Comparison of ENCODE assay signal across 8 cellular contexts in the genomic region with DNA sequence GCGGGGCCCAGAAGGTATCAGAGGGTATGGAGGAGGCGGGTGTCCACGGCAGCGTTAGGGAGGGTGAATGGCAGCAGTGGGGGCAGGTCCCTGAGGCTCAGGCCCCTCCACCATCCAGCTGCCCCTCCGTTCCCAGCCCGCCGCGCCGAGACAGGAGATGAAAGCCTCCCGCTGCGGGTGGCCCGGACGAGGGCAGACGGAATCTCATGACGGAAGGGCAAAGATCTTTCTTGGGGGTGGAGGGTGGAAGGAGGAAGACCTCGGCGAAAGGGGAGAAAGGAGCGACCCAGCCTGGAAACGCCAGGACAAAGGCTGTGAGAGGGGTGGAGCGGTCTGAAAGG. TPM values are rescaled to one million over a fixed set of nuclear protein-coding genes. Genes with fewer than 3 reads are reported as not detected.
DNase-seq lines count a peak whose midpoint lies in the region; ATAC-seq, FAIRE-seq and TF ChIP-seq lines count a peak whose summit lies in the region.

No MANE protein-coding gene starts in this region.

- peak; percentile 25 for ATAC-seq in GM21723 (IDR thresholded peaks at IDR 0.05; ENCODE audit: unreplicated experiment)
- peak; percentile 14 for ATAC-seq in left ventricle myocardium superior

- no peak for FAIRE-seq in small intestine (lab: Jason Lieb, UNC)

- no peaks in the 10 kb centered on the region for H3K9me3 ChIP-seq in small intestine (ENCODE audit: control insufficient read depth, low read depth)

- H3K27me3 ChIP-seq in small intestine (ENCODE audit: control insufficient read depth in 2 of 2, insufficient read depth in 2 of 2, low read length in 2 of 2): no peaks in the 10 kb centered on the region

- H3K27ac ChIP-seq in small intestine (ENCODE audit: low read depth in 1 of 2, low read length in 1 of 2): peak overlapping the region; percentile 86 to 90

- peaks cover 0 to 2% of the 10 kb centered on the region in 2 donors for H3K36me3 ChIP-seq in small intestine (ENCODE audit: control insufficient read depth in 2 of 2, insufficient read depth in 2 of 2, low read length in 2 of 2)

- intact Hi-C loops in left ventricle myocardium superior (cut with micrococcal nuclease): no loop called here

- DNase-seq in LNCaP clone FGC (ENCODE audit: low read depth): no peak
- DNase-seq in activated gamma-delta T cell treated with Interleukin-2 at 50 U/mL for 16 hours: peak; percentile 35
- no peak for DNase-seq in left ventricle myocardium superior
- peak; percentile 80 for DNase-seq in small intestine
- DNase-seq in NCI-H2107 treated with DMSO at 0.1 percent for 48 hours (lab: John Stamatoyannopoulos, UW; ENCODE audit: unreplicated experiment): no peak
- DNase-seq in AG08395 (ENCODE audit: low spot score): no peak

- TF ChIP-seq CTCF in GM12875 (IDR thresholded peaks at IDR 0.05; ENCODE audit: borderline replicate concordance, insufficient read depth, low read depth, low read length) (no peak), LNCaP clone FGC (IDR thresholded peaks at IDR 0.05; ENCODE audit: control insufficient read depth, extremely low read depth, insufficient read depth) (no peak)

- 0 to 1% (median 0%) methylated on average over 20 of the region's 20 CpGs for WGBS in small intestine, 3 donors

- H3K4me3 ChIP-seq in GM12875 (ENCODE audit: low read depth, low read length) (peak overlapping the region; percentile 71), LNCaP clone FGC (ENCODE audit: low read depth, low read length) (peak overlapping the region; percentile 62), small intestine (ENCODE audit: low read depth in 1 of 2, low read length in 2 of 2) (peak overlapping the region; percentile 80 to 83)

- H3K4me1 ChIP-seq in small intestine (ENCODE audit: control insufficient read depth in 2 of 2, insufficient read depth in 1 of 2, low read depth in 1 of 2, low read length in 1 of 2): peaks cover 5% of the 10 kb centered on the region in 2 donors

RNA-seq across cellular contexts. Expression of a gene that starts 0.4 kb away (rescaled TPM):
- total RNA-seq in left ventricle myocardium superior: 7.5 TPM
- polyA plus RNA-seq in small intestine: 100 to 1,000 TPM in 2 of 3 donors, 10 to 100 TPM in 1; 48.0 to 316 (median 202) TPM

RNA-seq across cellular contexts. Expression of a gene that starts 14.6 kb away (rescaled TPM):
- 5.7 TPM for total RNA-seq in left ventricle myocardium superior
- polyA plus RNA-seq in small intestine: 10 to 100 TPM; 14.3 to 19.5 (median 17.1) TPM

RNA-seq across cellular contexts. Expression of a gene that starts 14.7 kb away (rescaled TPM):
- total RNA-seq in left ventricle myocardium superior: 2.5 TPM
- under 1 TPM in 2 of 3 donors, not detected in 1; 0.22 to 0.76 TPM for polyA plus RNA-seq in small intestine

RNA-seq across cellular contexts. Expression of a gene that starts 27.9 kb away (rescaled TPM):
- total RNA-seq in left ventricle myocardium superior: 3.4 TPM
- polyA plus RNA-seq in small intestine: 1 to 10 TPM; 1.8 to 3.9 (median 2.7) TPM

Comparison
In these comparisons a context has a peak if more than half of its experiments do, and no peak if none do; other contexts are left out.
1. DNase-seq: peak in activated gamma-delta T cell treated with Interleukin-2 at 50 U/mL for 16 hours (single experiment) and small intestine (single experiment); none in LNCaP clone FGC (single experiment), left ventricle myocardium superior (single experiment), NCI-H2107 treated with DMSO at 0.1 percent for 48 hours (single experiment) and AG08395 (single experiment).
2. Peak in every context shown above with its lines, with median percentiles within 50 percentile points of each other: H3K4me3 ChIP-seq.